ENCODE assay signal across 36 cellular contexts in genomic region chr18:76750886-76751537, GRCh38.
"Had no signal": no experiment of that assay in that cellular context is flagged by ENCODE, and none has a peak within 500 bp of the region (broad histone marks: within the 10 kb centered on the region; RNA-seq: fewer than 3 reads in every experiment).

No MANE protein-coding gene starts in this region.

- H3K4me1 ChIP-seq: ascending aorta, breast epithelium, colonic mucosa, foreskin keratinocyte, gastrocnemius medialis, heart left ventricle had no signal

- H3K27ac Mint-ChIP-seq: activated B cell treated with CpG ODN at 0.5 μM for 24 hours; activated CD4-positive, alpha-beta memory T cell treated with anti-CD3 and anti-CD28 coated beads for 36 hours; activated CD8-positive, alpha-beta memory T cell treated with anti-CD3 and anti-CD28 coated beads, Interleukin-2, amount 10 ng/mL, durations not matched to agents 7 days and 5 days; activated CD8-positive, alpha-beta T cell treated with anti-CD3 and anti-CD28 coated beads, Interleukin-2, amount 10 ng/mL, durations not matched to agents 7 days and 5 days; activated naive CD4-positive, alpha-beta T cell treated with anti-CD3 and anti-CD28 coated beads, Interleukin-2, amount 10 ng/mL, durations not matched to agents 7 days and 5 days; activated naive CD4-positive, alpha-beta T cell treated with anti-CD3 and anti-CD28 coated beads, Interleukin-2, amount 50 U/mL, for 72 hours; activated naive CD8-positive, alpha-beta T cell treated with anti-CD3 and anti-CD28 coated beads, Interleukin-2, amount 10 ng/mL, durations not matched to agents 7 days and 5 days; activated T-helper 1 cell treated with anti-CD3 and anti-CD28 coated beads, Interleukin-12 subunit alpha, Interleukin-12 subunit beta, Interleukin-2, Interleukin-4 antibody, amounts not matched to agents 30 ng/mL and 10 ng/mL and 1 ng/mL, durations not matched to agents 14 hours and 24 hours and 36 hours; activated T-helper 2 cell treated with anti-CD3 and anti-CD28 coated beads, Interferon-gamma antibody, Interleukin-2, Interleukin-4, amounts not matched to agents 10 μg/mL and 5 μg/mL and 100 μg/mL, durations not matched to agents 14 hours and 24 hours and 36 hours; brain; T-helper 17 cell; T-helper 2 cell treated with Interferon-gamma antibody and Interleukin-4, amounts not matched to agents 5 μg/mL and 100 μg/mL, for 36 hours had no signal

- H3K27ac ChIP-seq: ascending aorta, breast epithelium, cardiac muscle cell, colonic mucosa, epithelial cell of prostate, foreskin keratinocyte, gastrocnemius medialis, heart left ventricle, WERI-Rb-1 had no signal

- H3K27me3 ChIP-seq: ascending aorta, breast epithelium, cardiac muscle cell, colonic mucosa, foreskin keratinocyte had no signal

- H3K4me3 Mint-ChIP-seq: activated B cell treated with CpG ODN at 0.5 μM for 24 hours; activated CD4-positive, alpha-beta memory T cell treated with anti-CD3 and anti-CD28 coated beads for 36 hours; activated CD8-positive, alpha-beta memory T cell treated with anti-CD3 and anti-CD28 coated beads, Interleukin-2, amount 10 ng/mL, durations not matched to agents 7 days and 5 days; activated CD8-positive, alpha-beta T cell treated with anti-CD3 and anti-CD28 coated beads, Interleukin-2, amount 10 ng/mL, durations not matched to agents 7 days and 5 days; activated naive CD4-positive, alpha-beta T cell treated with anti-CD3 and anti-CD28 coated beads, Interleukin-2, amount 10 ng/mL, durations not matched to agents 7 days and 5 days; activated naive CD8-positive, alpha-beta T cell treated with anti-CD3 and anti-CD28 coated beads, Interleukin-2, amount 10 ng/mL, durations not matched to agents 7 days and 5 days; activated T-helper 1 cell treated with anti-CD3 and anti-CD28 coated beads, Interleukin-12 subunit alpha, Interleukin-12 subunit beta, Interleukin-2, Interleukin-4 antibody, amounts not matched to agents 30 ng/mL and 10 ng/mL and 1 ng/mL, durations not matched to agents 14 hours and 24 hours and 36 hours; brain; T-helper 17 cell; T-helper 2 cell treated with Interferon-gamma antibody and Interleukin-4, amounts not matched to agents 5 μg/mL and 100 μg/mL, for 36 hours had no signal

- FAIRE-seq: endothelial cell of umbilical vein had no signal

- ATAC-seq: activated CD4-positive, CD25-positive, alpha-beta regulatory T cell treated with anti-CD3 and anti-CD28 coated beads, Interleukin-2, amount 50 U/mL, for 24 hours; activated CD8-positive, alpha-beta memory T cell treated with anti-CD3 and anti-CD28 coated beads, Interleukin-2, amount 10 ng/mL, durations not matched to agents 7 days and 5 days; activated CD8-positive, alpha-beta T cell treated with anti-CD3 and anti-CD28 coated beads, Interleukin-2, amount 10 ng/mL, durations not matched to agents 7 days and 5 days; activated naive CD4-positive, alpha-beta T cell treated with anti-CD3 and anti-CD28 coated beads, Interleukin-2, amount 50 U/mL, for 72 hours; foreskin keratinocyte; gastrocnemius medialis; heart left ventricle; T-helper 17 cell had no signal

- H3K36me3 ChIP-seq: ascending aorta, breast epithelium, cardiac muscle cell, colonic mucosa, gastrocnemius medialis, heart left ventricle, WERI-Rb-1 had no signal

- H3K4me1 Mint-ChIP-seq: activated B cell treated with CpG ODN at 0.5 μM for 24 hours; activated CD8-positive, alpha-beta memory T cell treated with anti-CD3 and anti-CD28 coated beads, Interleukin-2, amount 10 ng/mL, durations not matched to agents 7 days and 5 days; activated naive CD4-positive, alpha-beta T cell treated with anti-CD3 and anti-CD28 coated beads, Interleukin-2, amount 10 ng/mL, durations not matched to agents 7 days and 5 days; brain; T-helper 17 cell had no signal

- H3K9me3 ChIP-seq: colonic mucosa had no signal

- H3K4me3 ChIP-seq: ascending aorta, breast epithelium, cardiac muscle cell, colonic mucosa, gastrocnemius medialis, heart left ventricle had no signal

- DNase-seq: activated B cell treated with CpG ODN at 0.5 μM for 24 hours; activated CD4-positive, alpha-beta memory T cell treated with anti-CD3 and anti-CD28 coated beads for 36 hours; activated CD4-positive, alpha-beta T cell treated with anti-CD3 and anti-CD28 coated beads for 48 hours; activated CD4-positive, alpha-beta T cell treated with anti-CD3 and anti-CD28 coated beads, Interleukin-2, amount 50 U/mL, for 1 hour; activated CD8-positive, alpha-beta memory T cell treated with anti-CD3 and anti-CD28 coated beads, Interleukin-2, amount 10 ng/mL, durations not matched to agents 7 days and 5 days; activated CD8-positive, alpha-beta memory T cell treated with anti-CD3 and anti-CD28 coated beads, Interleukin-2, amount 50 U/mL, for 4 hours; activated CD8-positive, alpha-beta T cell treated with anti-CD3 and anti-CD28 coated beads, Interleukin-2, amount 10 ng/mL, durations not matched to agents 7 days and 5 days; activated effector memory CD4-positive, alpha-beta T cell treated with anti-CD3 and anti-CD28 coated beads, Interleukin-2, amount 50 U/mL, for 16 hours; activated naive CD4-positive, alpha-beta T cell; activated naive CD4-positive, alpha-beta T cell treated with anti-CD3 and anti-CD28 coated beads, Interleukin-2, amount 10 ng/mL, durations not matched to agents 7 days and 5 days; activated naive CD8-positive, alpha-beta T cell treated with anti-CD3 and anti-CD28 coated beads, Interleukin-2, amount 10 ng/mL, durations not matched to agents 7 days and 5 days; activated T-cell treated with anti-CD3 and anti-CD28 coated beads, Interleukin-2, amount 50 U/mL, for 1 hour; activated T-cell treated with anti-CD3 and anti-CD28 coated beads, Interleukin-2, amount 50 U/mL, for 48 hours; central memory CD4-positive, alpha-beta T cell; cerebellar nuclear complex; colonic mucosa; effector CD8-positive, alpha-beta T cell; foreskin keratinocyte; gastrocnemius medialis; glutamatergic neuron; heart left ventricle; T-helper 1 cell; T-helper 17 cell; T1000; WERI-Rb-1 had no signal
